Comparison of ENCODE assay signal across 8 cellular contexts in the genomic region with DNA sequence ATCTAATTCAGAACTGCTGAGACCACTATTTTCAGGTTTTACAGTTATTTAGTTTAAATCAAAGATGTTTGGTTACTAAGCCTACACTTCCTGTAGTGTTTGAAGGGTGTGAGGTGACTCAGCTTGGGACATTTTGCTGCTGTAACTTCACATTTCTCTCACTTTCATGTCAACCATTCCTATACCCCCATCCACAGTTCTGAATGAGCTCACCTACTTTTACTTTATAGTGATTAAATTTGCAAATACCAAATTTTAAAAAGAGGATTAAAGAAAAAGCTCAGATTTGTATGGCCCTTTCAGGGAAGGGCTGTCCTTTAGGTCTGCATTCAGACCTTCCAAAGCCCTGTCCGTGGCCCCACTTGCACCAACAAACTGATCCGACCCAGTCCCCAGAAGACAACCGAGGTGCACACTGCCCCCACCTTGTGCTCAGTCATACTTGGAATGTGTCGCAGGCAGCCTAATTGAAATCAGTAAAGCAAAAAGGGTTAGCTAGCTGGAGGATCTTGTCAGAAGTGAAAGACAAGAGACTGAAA.
DNase-seq lines count a peak whose midpoint lies in the region; ATAC-seq and TF ChIP-seq lines count a peak whose summit lies in the region.

No MANE protein-coding gene starts in this region.

- peak; percentile 78 for ATAC-seq in HG03139 (IDR thresholded peaks at IDR 0.05; ENCODE audit: unreplicated experiment)

- no peak overlapping the region for H2AFZ ChIP-seq in osteoblast (ENCODE audit: low read length)

- no peaks in the 10 kb centered on the region for H4K20me1 ChIP-seq in osteoblast (ENCODE audit: insufficient read depth, low read length)

- no peaks in the 10 kb centered on the region for H3K36me3 ChIP-seq in osteoblast (ENCODE audit: insufficient read depth, low read length)

- H3K4me1 ChIP-seq in osteoblast (ENCODE audit: insufficient read depth, low read length): peaks cover 14% of the 10 kb centered on the region

- H3K79me2 ChIP-seq in osteoblast (ENCODE audit: insufficient read depth, low read length): no peaks in the 10 kb centered on the region

- H3K9me3 ChIP-seq in osteoblast (ENCODE audit: low read depth, low read length): no peaks in the 10 kb centered on the region

- no peak for TF ChIP-seq CTCF in osteoblast (IDR thresholded peaks at IDR 0.05; ENCODE audit: extremely low read depth, low read depth, low read length)

- no peak overlapping the region for H3K4me2 ChIP-seq in osteoblast (ENCODE audit: insufficient read depth, low read length)

- peak overlapping the region; percentile 34 for H3K27ac ChIP-seq in osteoblast (ENCODE audit: low read depth, low read length)

- DNase-seq in AG08396 (ENCODE audit: low spot score): peak; percentile 58
- peak; percentile 47 for DNase-seq in GM19240 (ENCODE audit: insufficient read length, low spot score)
- DNase-seq in activated CD8-positive, alpha-beta memory T cell treated with anti-CD3 and anti-CD28 coated beads, Interleukin-2, amount 50 U/mL, for 48 hours: peak; percentile 66
- DNase-seq in osteoblast (ENCODE audit: insufficient read length, low spot score, missing footprints): no peak
- no peak for DNase-seq in NCI-H1092 treated with DMSO at 0.1 percent for 48 hours (lab: John Stamatoyannopoulos, UW)
- DNase-seq in Kasumi-1 (lab: John Stamatoyannopoulos, UW): no peak
- no peak for DNase-seq in NOMO-1 treated with dmso at 0.1 percent for 144 hours (lab: John Stamatoyannopoulos, UW; ENCODE audit: unreplicated experiment)

- no peak overlapping the region for H3K4me3 ChIP-seq in osteoblast (ENCODE audit: insufficient read depth, low read length)

- H3K27me3 ChIP-seq in osteoblast (ENCODE audit: insufficient read depth, low read length): no peaks in the 10 kb centered on the region

Comparison
In these comparisons a context has a peak if more than half of its experiments do, and no peak if none do; other contexts are left out.
1. DNase-seq: peak in AG08396 (single experiment), GM19240 (single experiment) and activated CD8-positive, alpha-beta memory T cell treated with anti-CD3 and anti-CD28 coated beads, Interleukin-2, amount 50 U/mL, for 48 hours (single experiment); none in osteoblast (single experiment), NCI-H1092 treated with DMSO at 0.1 percent for 48 hours (single experiment), Kasumi-1 (0 of 2) and NOMO-1 treated with dmso at 0.1 percent for 144 hours (single experiment).